In genomic region chr10:18230794-18231193, GRCh38 we compare ENCODE assay signal across 15 cellular contexts.
DNase-seq lines count a peak whose midpoint lies in the region; ATAC-seq and TF ChIP-seq lines count a peak whose summit lies in the region.
"Had no signal": no experiment of that assay in that cellular context is flagged by ENCODE, and none has a peak within 500 bp of the region (broad histone marks: within the 10 kb centered on the region; RNA-seq: fewer than 3 reads in every experiment).

No MANE protein-coding gene starts in this region.

- no peaks in the 10 kb centered on the region for H3K9me2 ChIP-seq in GM23248 (ENCODE audit: insufficient read depth)

- no peaks in the 10 kb centered on the region for H3K27me3 ChIP-seq in ACC112 (ENCODE audit: insufficient read depth, low read length)
- no peaks in the 10 kb centered on the region for H3K27me3 ChIP-seq in GM23248 (replicated peaks; ENCODE audit: insufficient read depth)

- H3K36me3 Mint-ChIP-seq in chondrocyte (ENCODE audit: low read depth): no peaks in the 10 kb centered on the region
- H3K36me3 Mint-ChIP-seq: IgD-negative memory B cell had no signal

- no peak overlapping the region for H3K27ac Mint-ChIP-seq in chondrocyte (ENCODE audit: unreplicated experiment)
- H3K27ac Mint-ChIP-seq: IgD-negative memory B cell had no signal

- ATAC-seq in GM19397 (IDR thresholded peaks at IDR 0.05; ENCODE audit: unreplicated experiment): no peak
- ATAC-seq: HCT116, Panc1, Right ventricle myocardium inferior had no signal

- H3K27me3 Mint-ChIP-seq in chondrocyte (ENCODE audit: low read depth): peaks cover 22% of the 10 kb centered on the region
- H3K27me3 Mint-ChIP-seq: IgD-negative memory B cell had no signal

- H3F3A ChIP-seq in GM23248 (ENCODE audit: insufficient read depth): peaks cover 19% of the 10 kb centered on the region

- WGBS in GM23248 (ENCODE audit: low coverage in 1 of 2, low lambda C conversion rate in 2 of 2, missing lambda C conversion rate in 2 of 2), 2 experiments: 61 to 69% methylated on average over 2 of the region's 2 CpGs

- peaks cover 14% of the 10 kb centered on the region for H3K4me1 Mint-ChIP-seq in chondrocyte (ENCODE audit: low read depth)

- H3K4me3 Mint-ChIP-seq in chondrocyte (ENCODE audit: unreplicated experiment): no peak overlapping the region
- H3K4me3 Mint-ChIP-seq: IgD-negative memory B cell had no signal

- no peaks in the 10 kb centered on the region for H4K20me1 ChIP-seq in GM23248 (ENCODE audit: insufficient read depth)

- H3K4me3 ChIP-seq in ACC112 (ENCODE audit: low read depth, low read length) (peak overlapping the region; percentile 50; the same call in 1 of the 2 replicates), GM23248 (no peak overlapping the region)

- TF ChIP-seq CTCF in chondrocyte (IDR thresholded peaks at IDR 0.05): no peak

- H3K79me2 ChIP-seq in ACC112 (ENCODE audit: control insufficient read depth, insufficient read depth, low read length, unreplicated experiment): no peaks in the 10 kb centered on the region
- H3K79me2 ChIP-seq in GM23248 (ENCODE audit: insufficient read depth): no peaks in the 10 kb centered on the region

- H3K9ac ChIP-seq in GM23248: no peak overlapping the region

- peak overlapping the region; percentile 78 for H3K27ac ChIP-seq in ACC112 (ENCODE audit: low read depth, low read length)
- no peak overlapping the region for H3K27ac ChIP-seq in GM23248

- H3K4me1 ChIP-seq in ACC112 (ENCODE audit: control insufficient read depth, insufficient read depth, low read length, unreplicated experiment): peaks cover 20% of the 10 kb centered on the region
- peaks cover 27% of the 10 kb centered on the region for H3K4me1 ChIP-seq in GM23248 (ENCODE audit: insufficient read depth)

- peak; percentile 65 for DNase-seq in GM23248
- DNase-seq in astrocyte of the hippocampus (ENCODE audit: low read depth, low spot score): peak; percentile 28
- DNase-seq in hepatic stellate cell (ENCODE audit: low spot score): peak; percentile 43
- no peak for DNase-seq in activated effector memory CD4-positive, alpha-beta T cell treated with anti-CD3 and anti-CD28 coated beads, Interleukin-2, amount 50 U/mL, for 16 hours
- no peak for DNase-seq in medulla oblongata (ENCODE audit: extremely low spot score)
- no peak for DNase-seq in chondrocyte (ENCODE audit: low spot score)
- DNase-seq: NCI-H1417, NCI-H2029 treated with DMSO at 0.1 percent for 48 hours, NCI-H510A treated with DMSO at 0.1 percent for 48 hours had no signal

- no peaks in the 10 kb centered on the region for H3K9me3 Mint-ChIP-seq in chondrocyte (ENCODE audit: low read depth)
- H3K9me3 Mint-ChIP-seq: IgD-negative memory B cell had no signal

- H2AFZ ChIP-seq in ACC112 (ENCODE audit: low read length, unreplicated experiment) (peak overlapping the region; percentile 1), GM23248 (no peak overlapping the region)

- H3K36me3 ChIP-seq in ACC112 (ENCODE audit: insufficient read depth, low read length) (no peaks in the 10 kb centered on the region), GM23248 (ENCODE audit: low read depth) (no peaks in the 10 kb centered on the region)

- H3K9me3 ChIP-seq in GM23248 (ENCODE audit: low read depth): no peaks in the 10 kb centered on the region

- in situ Hi-C loops in GM23248 (cut with MboI): loop anchor here (25.0 kb wide), 1 partner anchor 618 kb away; the partner anchor contains the start of gene HACD1

- peak overlapping the region; percentile 32 for H3K4me2 ChIP-seq in GM23248 (ENCODE audit: unreplicated experiment)

Comparison
In these comparisons a context has a peak if more than half of its experiments do, and no peak if none do; other contexts are left out.
1. DNase-seq: peak in GM23248 (single experiment), astrocyte of the hippocampus (single experiment) and hepatic stellate cell (single experiment); none in activated effector memory CD4-positive, alpha-beta T cell treated with anti-CD3 and anti-CD28 coated beads, Interleukin-2, amount 50 U/mL, for 16 hours (single experiment), medulla oblongata (single experiment) and chondrocyte (single experiment).